ENCODE assay signal across 8 cellular contexts in genomic region chr2:112275314-112275886, GRCh38. TPM values are rescaled to one million over a fixed set of nuclear protein-coding genes. Genes with fewer than 3 reads are reported as not detected.
A peak's percentile ranks its signal among the peaks of the same experiment; 100 is the strongest.
DNase-seq lines count a peak whose midpoint lies in the region; ATAC-seq and TF ChIP-seq lines count a peak whose summit lies in the region.

A gene with protein sequence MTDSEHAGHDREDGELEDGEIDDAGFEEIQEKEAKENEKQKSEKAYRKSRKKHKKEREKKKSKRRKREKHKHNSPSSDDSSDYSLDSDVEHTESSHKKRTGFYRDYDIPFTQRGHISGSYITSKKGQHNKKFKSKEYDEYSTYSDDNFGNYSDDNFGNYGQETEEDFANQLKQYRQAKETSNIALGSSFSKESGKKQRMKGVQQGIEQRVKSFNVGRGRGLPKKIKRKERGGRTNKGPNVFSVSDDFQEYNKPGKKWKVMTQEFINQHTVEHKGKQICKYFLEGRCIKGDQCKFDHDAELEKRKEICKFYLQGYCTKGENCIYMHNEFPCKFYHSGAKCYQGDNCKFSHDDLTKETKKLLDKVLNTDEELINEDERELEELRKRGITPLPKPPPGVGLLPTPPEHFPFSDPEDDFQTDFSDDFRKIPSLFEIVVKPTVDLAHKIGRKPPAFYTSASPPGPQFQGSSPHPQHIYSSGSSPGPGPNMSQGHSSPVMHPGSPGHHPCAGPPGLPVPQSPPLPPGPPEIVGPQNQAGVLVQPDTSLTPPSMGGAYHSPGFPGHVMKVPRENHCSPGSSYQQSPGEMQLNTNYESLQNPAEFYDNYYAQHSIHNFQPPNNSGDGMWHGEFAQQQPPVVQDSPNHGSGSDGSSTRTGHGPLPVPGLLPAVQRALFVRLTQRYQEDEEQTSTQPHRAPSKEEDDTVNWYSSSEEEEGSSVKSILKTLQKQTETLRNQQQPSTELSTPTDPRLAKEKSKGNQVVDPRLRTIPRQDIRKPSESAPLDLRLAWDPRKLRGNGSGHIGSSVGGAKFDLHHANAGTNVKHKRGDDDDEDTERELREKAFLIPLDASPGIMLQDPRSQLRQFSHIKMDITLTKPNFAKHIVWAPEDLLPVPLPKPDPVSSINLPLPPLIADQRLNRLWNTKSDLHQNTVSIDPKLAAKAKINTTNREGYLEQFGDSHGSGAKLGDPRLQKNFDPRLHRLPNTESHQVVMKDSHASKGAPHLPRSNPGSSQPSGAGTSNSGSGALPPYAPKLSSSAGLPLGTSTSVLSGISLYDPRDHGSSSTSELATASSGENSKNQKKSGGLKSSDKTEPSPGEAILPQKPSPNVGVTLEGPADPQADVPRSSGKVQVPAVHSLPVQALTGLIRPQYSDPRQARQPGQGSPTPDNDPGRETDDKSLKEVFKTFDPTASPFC (plus strand): TSS chr2:112275597. CDS start chr2:112275995, 398 bp downstream.

- no peaks in the 10 kb centered on the region for H3K36me3 Mint-ChIP-seq in type B pancreatic cell

- peak within 1 kb of the TSS; percentile 99 for H3K4me2 ChIP-seq in SU-DHL-6 (ENCODE audit: low read depth, low read length, poor library complexity, severe bottlenecking)

- peaks cover 16% of the 10 kb centered on the region for H3K4me1 Mint-ChIP-seq in type B pancreatic cell (ENCODE audit: unreplicated experiment)

- peak within 1 kb of the TSS; percentile 90 for H3K27ac ChIP-seq in SU-DHL-6 (ENCODE audit: low read depth, low read length)

- H3F3A ChIP-seq in SU-DHL-6 (ENCODE audit: insufficient read depth), result peaks cover 36% of the 10 kb centered on the region

- no peaks in the 10 kb centered on the region for H3K36me3 ChIP-seq in SU-DHL-6 (ENCODE audit: low read length)
- H3K36me3 ChIP-seq in adipocyte (ENCODE audit: control insufficient read depth, insufficient read depth, low read length, severe bottlenecking), result no peaks in the 10 kb centered on the region

- no peaks in the 10 kb centered on the region for H3K27me3 Mint-ChIP-seq in type B pancreatic cell

- H4K20me1 ChIP-seq in SU-DHL-6 (ENCODE audit: low read depth, low read length), result no peaks in the 10 kb centered on the region

- no peaks in the 10 kb centered on the region for H3K27me3 ChIP-seq in SU-DHL-6 (ENCODE audit: low read length)
- H3K27me3 ChIP-seq in adipocyte (replicated peaks; ENCODE audit: control insufficient read depth, insufficient read depth, low read length), result no peaks in the 10 kb centered on the region

- H3K79me2 ChIP-seq in SU-DHL-6 (ENCODE audit: insufficient read depth, low read length), result no peaks in the 10 kb centered on the region

- intact Hi-C loops in cardiac septum (cut with DNase I), result loop anchor here (1.0 to 2.0 kb wide), 2 partner anchors 21 to 219 kb away; partner anchors contain the start of gene ZC3H8

- peak within 1 kb of the TSS; percentile 49 for H2AFZ ChIP-seq in SU-DHL-6 (ENCODE audit: low read depth, low read length, severe bottlenecking)

- peak within 1 kb of the TSS; percentile 88 for H3K4me3 ChIP-seq in GM12865 (ENCODE audit: low read depth, low read length)
- peak within 1 kb of the TSS; percentile 94 for H3K4me3 ChIP-seq in SU-DHL-6 (ENCODE audit: insufficient read depth, low read length, poor library complexity, severe bottlenecking)
- H3K4me3 ChIP-seq in adipocyte (ENCODE audit: low read length), result peak within 1 kb of the TSS; percentile 98

- peak within 1 kb of the TSS; percentile 96 for H3K27ac Mint-ChIP-seq in type B pancreatic cell

- no peaks in the 10 kb centered on the region for H3K9me2 ChIP-seq in SU-DHL-6 (replicated peaks; ENCODE audit: insufficient read depth, low read length)

- H3K9me3 Mint-ChIP-seq in type B pancreatic cell, result no peaks in the 10 kb centered on the region

- H3K9me3 ChIP-seq in SU-DHL-6 (ENCODE audit: insufficient read depth, low read length) (no peaks in the 10 kb centered on the region), adipocyte (ENCODE audit: control insufficient read depth, low read length) (no peaks in the 10 kb centered on the region)

- peaks cover 17% of the 10 kb centered on the region for H3K4me1 ChIP-seq in adipocyte (ENCODE audit: control insufficient read depth, insufficient read depth, low read length)

- peak; percentile 94 for ATAC-seq in HG02678 (IDR thresholded peaks at IDR 0.05; ENCODE audit: unreplicated experiment)

- DNase-seq in GM12865 (ENCODE audit: low read depth) (peak; percentile 99), NCI-H128 (lab: John Stamatoyannopoulos, UW; ENCODE audit: unreplicated experiment) (peak; percentile 98), adipocyte (ENCODE audit: low read depth) (peak; percentile 99), cardiac septum (ENCODE audit: low spot score) (peak; percentile 100), pons (ENCODE audit: low spot score) (peak; percentile 97), type B pancreatic cell (ENCODE audit: extremely low spot score, unreplicated experiment) (peak; percentile 100)

- no peak for TF ChIP-seq CTCF in GM12865 (IDR thresholded peaks at IDR 0.05; ENCODE audit: insufficient read depth, low read depth, low read length, missing control alignments)
- no peak for TF ChIP-seq CTCF in SU-DHL-6 (IDR thresholded peaks at IDR 0.05; ENCODE audit: insufficient read depth, low read length, poor library complexity, severe bottlenecking)
- peak; percentile 28 for TF ChIP-seq CTCF in type B pancreatic cell (conservative IDR thresholded peaks at IDR 0.05)

- H3K9ac ChIP-seq in SU-DHL-6 (ENCODE audit: low read length) (peak within 1 kb of the TSS; percentile 100), adipocyte (ENCODE audit: low read length) (peak within 1 kb of the TSS; percentile 100)

- H3K4me3 Mint-ChIP-seq in type B pancreatic cell, result peak within 1 kb of the TSS; percentile 93

RNA-seq across cellular contexts. Expression of the gene that starts here (rescaled TPM):
- total RNA-seq in cardiac septum, result 19.1 TPM
- 5.5 and 10.1 TPM in 2 replicates for total RNA-seq in type B pancreatic cell (ENCODE audit: low replicate concordance)

Comparison
In these comparisons a context has a peak if more than half of its experiments do, and no peak if none do; other contexts are left out.
1. Peak in every context shown above with its lines: DNase-seq, ATAC-seq, H3K4me3 ChIP-seq and H3K27ac ChIP-seq.